ENCODE assay signal across 1 cellular context in genomic region chr4:123832173-123833026, GRCh38.
TF ChIP-seq lines count a peak whose summit lies in the region.

No MANE protein-coding gene starts in this region.

TF ChIP-seq in SK-N-SH, 30 proteins besides CTCF, POLR2A, EP300 and RAD21 (continued from another document):
- no peak for TF ChIP-seq IRF3 (IDR thresholded peaks at IDR 0.05; ENCODE audit: low read depth, low read length)
- peak; percentile 67 for TF ChIP-seq RCOR1 (IDR thresholded peaks at IDR 0.05; ENCODE audit: low read length)
- 0 out of 2 replicates have a peak, but pooled peaks have one; percentile 13 for TF ChIP-seq ELF1 (IDR thresholded peaks at IDR 0.05)
- no peak for TF ChIP-seq EZH2phosphoT487 (IDR thresholded peaks at IDR 0.05; ENCODE audit: borderline replicate concordance, low read depth)
- peak; percentile 96 for TF ChIP-seq MEF2A (IDR thresholded peaks at IDR 0.05; ENCODE audit: borderline replicate concordance, low read depth)
- no peak; the same call in 1 of the 2 replicates for TF ChIP-seq GABPA (IDR thresholded peaks at IDR 0.05; ENCODE audit: low read depth)
- no peak for TF ChIP-seq USF2 (IDR thresholded peaks at IDR 0.05; ENCODE audit: borderline replicate concordance, low read depth, low read length)
- no peak for TF ChIP-seq GATA2 (CRISPR knock-in tag; IDR thresholded peaks at IDR 0.05)
- peak; percentile 61; the same call in 1 of the 2 replicates for TF ChIP-seq POLR2AphosphoS5 (IDR thresholded peaks at IDR 0.05; ENCODE audit: low read depth, low read length)
- TF ChIP-seq MAX (IDR thresholded peaks at IDR 0.05; ENCODE audit: low read depth), result peak; percentile 68
- TF ChIP-seq USF1 (IDR thresholded peaks at IDR 0.05; ENCODE audit: borderline replicate concordance, low read depth), result no peak; the same call in 1 of the 2 replicates
- TF ChIP-seq FOSL2 (IDR thresholded peaks at IDR 0.05; ENCODE audit: borderline replicate concordance, low read depth), result peak; percentile 46; the same call in 1 of the 2 replicates
